Comparison of ENCODE assay signal across 1 cellular context in the genomic region with DNA sequence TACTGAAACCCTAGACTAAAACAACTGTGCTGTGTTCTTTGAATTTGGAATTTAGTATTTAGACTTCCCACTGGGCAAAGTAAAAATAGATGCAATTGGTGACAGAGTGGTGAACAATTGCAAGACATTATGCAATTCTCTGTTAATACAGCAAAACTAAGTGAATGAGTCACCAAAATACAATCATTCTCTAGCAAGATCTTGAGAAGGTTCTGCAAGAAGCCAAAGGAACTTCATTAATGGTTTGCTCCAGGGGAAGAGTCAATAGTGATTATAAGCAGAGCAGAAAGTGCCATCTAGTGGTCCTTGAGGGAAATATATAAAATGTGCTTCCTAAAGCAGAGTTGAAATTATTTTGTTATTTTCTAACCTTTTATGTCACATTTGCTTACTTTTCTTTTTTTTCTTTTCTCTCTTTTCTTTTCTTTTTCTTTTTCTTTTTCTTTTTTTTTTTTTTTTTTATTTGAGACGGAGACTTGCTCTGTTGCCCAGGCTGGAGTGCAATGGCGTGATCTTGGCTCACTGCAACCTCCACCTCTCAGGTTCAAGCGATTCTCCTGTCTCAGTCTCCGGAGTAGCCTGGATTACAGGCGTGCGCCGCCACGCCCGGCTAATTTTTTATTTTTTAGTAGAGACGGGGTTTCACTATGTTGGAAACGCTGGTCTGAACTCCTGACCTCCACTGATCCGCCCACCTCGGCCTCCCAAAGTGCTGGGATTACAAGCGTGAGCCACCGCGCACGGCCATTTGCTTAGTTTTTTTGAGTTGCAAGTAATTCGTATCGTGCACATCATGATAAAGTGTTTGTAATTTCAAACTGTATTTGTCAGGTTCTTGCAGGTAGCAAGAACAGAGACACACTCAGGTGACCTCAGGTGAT.
TF ChIP-seq lines count a peak whose summit lies in the region.

No MANE protein-coding gene starts in this region.

TF ChIP-seq in HEK293, 187 proteins besides CTCF, POLR2A, EP300 and RAD21 (continued from another document):
- TF ChIP-seq, protein P1, sequence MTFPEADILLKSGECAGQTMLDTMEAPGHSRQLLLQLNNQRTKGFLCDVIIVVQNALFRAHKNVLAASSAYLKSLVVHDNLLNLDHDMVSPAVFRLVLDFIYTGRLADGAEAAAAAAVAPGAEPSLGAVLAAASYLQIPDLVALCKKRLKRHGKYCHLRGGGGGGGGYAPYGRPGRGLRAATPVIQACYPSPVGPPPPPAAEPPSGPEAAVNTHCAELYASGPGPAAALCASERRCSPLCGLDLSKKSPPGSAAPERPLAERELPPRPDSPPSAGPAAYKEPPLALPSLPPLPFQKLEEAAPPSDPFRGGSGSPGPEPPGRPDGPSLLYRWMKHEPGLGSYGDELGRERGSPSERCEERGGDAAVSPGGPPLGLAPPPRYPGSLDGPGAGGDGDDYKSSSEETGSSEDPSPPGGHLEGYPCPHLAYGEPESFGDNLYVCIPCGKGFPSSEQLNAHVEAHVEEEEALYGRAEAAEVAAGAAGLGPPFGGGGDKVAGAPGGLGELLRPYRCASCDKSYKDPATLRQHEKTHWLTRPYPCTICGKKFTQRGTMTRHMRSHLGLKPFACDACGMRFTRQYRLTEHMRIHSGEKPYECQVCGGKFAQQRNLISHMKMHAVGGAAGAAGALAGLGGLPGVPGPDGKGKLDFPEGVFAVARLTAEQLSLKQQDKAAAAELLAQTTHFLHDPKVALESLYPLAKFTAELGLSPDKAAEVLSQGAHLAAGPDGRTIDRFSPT (tag by site-specific recombination; IDR thresholded peaks at IDR 0.05): no peak
